In the genomic region with DNA sequence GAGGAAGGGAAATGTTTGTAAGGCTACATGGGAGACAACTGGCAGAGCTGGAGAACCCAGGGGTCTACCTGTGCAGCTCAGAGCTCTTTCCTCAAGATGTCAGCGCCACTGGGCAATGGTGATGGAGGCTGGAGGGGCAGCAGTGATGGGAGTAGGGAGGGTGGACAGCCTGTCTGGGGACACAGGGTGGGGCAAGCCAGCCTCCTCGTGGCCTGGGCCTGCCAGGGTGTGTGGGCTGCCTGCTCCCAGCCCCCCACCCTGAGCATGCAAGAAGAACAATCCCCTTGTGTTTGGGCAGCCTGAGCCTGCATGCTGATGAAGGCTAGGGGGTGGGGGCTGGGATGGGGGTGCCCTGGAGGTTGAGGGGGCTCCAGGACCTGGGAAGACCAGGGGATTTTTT, we compare ENCODE assay signal across 9 cellular contexts. TPM values are rescaled to one million over a fixed set of nuclear protein-coding genes. Genes with fewer than 3 reads are reported as not detected.
A peak's percentile ranks its signal among the peaks of the same experiment; 100 is the strongest.
DNase-seq lines count a peak whose midpoint lies in the region; ATAC-seq, FAIRE-seq and TF ChIP-seq lines count a peak whose summit lies in the region.
"Had no signal": no experiment of that assay in that cellular context is flagged by ENCODE, and none has a peak within 500 bp of the region (broad histone marks: within the 10 kb centered on the region; RNA-seq: fewer than 3 reads in every experiment).

No MANE protein-coding gene starts in this region.

- H4K20me1 ChIP-seq in HepG2 (ENCODE audit: insufficient read depth, low read length), result no peaks in the 10 kb centered on the region

- peak overlapping the region; percentile 89; the same call in 1 of the 2 replicates for H3K9ac ChIP-seq in HepG2 (ENCODE audit: insufficient read depth, low read depth, low read length)

- CTCF ChIA-PET in HepG2 (lab: Yijun Ruan, JAX; ENCODE audit: low intra/inter-chr PET ratio, low total read pairs), result no interaction called here

- 60% methylated on average over 2 of the region's 2 CpGs for WGBS in HepG2 (ENCODE audit: low lambda C conversion rate)
- 67% methylated on average over 1 of the region's 2 CpGs for WGBS in right lobe of liver (ENCODE audit: insufficient coverage, low coverage, low lambda C conversion rate, missing lambda C conversion rate)

- no peak overlapping the region for H3K27ac ChIP-seq in HepG2 (ENCODE audit: extremely low read length, insufficient read depth, low read length)
- no peak overlapping the region for H3K27ac ChIP-seq in right lobe of liver

- H3K9me3 ChIP-seq in HepG2 (ENCODE audit: low read length), result no peaks in the 10 kb centered on the region
- no peaks in the 10 kb centered on the region for H3K9me3 ChIP-seq in right lobe of liver

- peak overlapping the region; percentile 87 for H3K4me3 Mint-ChIP-seq in central memory CD8-positive, alpha-beta T cell
- H3K4me3 Mint-ChIP-seq in naive thymus-derived CD8-positive, alpha-beta T cell, result peak overlapping the region in 9 of 10 donors; percentile 54 to 89 (median 70)

- H3K27ac Mint-ChIP-seq in central memory CD8-positive, alpha-beta T cell (ENCODE audit: low read depth), result peak overlapping the region; percentile 35
- peak overlapping the region in 3 of 10 donors; percentile 27 to 92 (median 51) for H3K27ac Mint-ChIP-seq in naive thymus-derived CD8-positive, alpha-beta T cell

- H3K4me2 ChIP-seq in HepG2 (ENCODE audit: low read depth, low read length), result peak overlapping the region; percentile 99

- POLR2A ChIA-PET in HepG2 (lab: Yijun Ruan, JAX), result interaction anchor here (0.6 to 6.8 kb wide), 4 partner anchors 9 to 30 kb away, joined by 3 to 80 read pairs (median 36); partner anchors contain the start of genes ABHD14A, ACY1, PARP3 and RPL29
- POLR2A ChIA-PET in naive thymus-derived CD8-positive, alpha-beta T cell (lab: Charles Lee), result interaction anchor here (1.2 to 1.3 kb wide), 4 partner anchors 8 to 29 kb away, joined by 3 to 4 read pairs (median 4); partner anchors contain the start of genes ABHD14B, PARP3, RPL29 and RRP9

- intact Hi-C loops in HepG2 (cut with micrococcal nuclease; ENCODE audit: unreplicated experiment) (no loop called here), right lobe of liver (cut with DNase I) (no loop called here)

- no peak for TF ChIP-seq CTCF in HepG2 (CRISPR knock-in tag; IDR thresholded peaks at IDR 0.05)
- no peak for TF ChIP-seq CTCF in right lobe of liver (IDR thresholded peaks at IDR 0.05)

- H2AFZ ChIP-seq in HepG2 (ENCODE audit: low read length), result no peak overlapping the region

- BruUV-seq in HepG2 (replicated peaks; lab: Mats Ljungman, UMichigan), result no TSS peak

- H3K4me3 ChIP-seq in HepG2 (replicated peaks in 1 of 3; ENCODE audit: insufficient read depth in 1 of 3, low read depth in 2 of 3, low read length in 3 of 3) (peak overlapping the region in 2 of 3 experiments; percentile 72 to 89; a peak in 2 of 6 replicates), right lobe of liver (no peak overlapping the region)

- TF ChIP-seq POLR2A in HepG2 (IDR thresholded peaks at IDR 0.05; ENCODE audit: insufficient read depth in 1 of 2, low read depth in 2 of 2, low read length in 2 of 2) (no peak), right lobe of liver (IDR thresholded peaks at IDR 0.05) (no peak)

- H3K4me1 ChIP-seq in HepG2 (ENCODE audit: insufficient read depth, low read length) (peaks cover 88% of the 10 kb centered on the region), right lobe of liver (peaks cover 0 to 23% (median 8%) of the 10 kb centered on the region in 4 donors)

- H3K79me2 ChIP-seq in HepG2 (ENCODE audit: insufficient read depth, low read length), result peaks cover 3% of the 10 kb centered on the region

- TF ChIP-seq EP300 in HepG2 (IDR thresholded peaks at IDR 0.05; ENCODE audit: low read depth in 2 of 2, low read length in 2 of 2) (no peak), HepG2 (CRISPR knock-in tag; IDR thresholded peaks at IDR 0.05; ENCODE audit: borderline replicate concordance) (no peak)

- no peak for FAIRE-seq in HepG2 (lab: Jason Lieb, UNC)

- no peak for TF ChIP-seq RAD21 in HepG2 (CRISPR knock-in tag; IDR thresholded peaks at IDR 0.05)

- no peaks in the 10 kb centered on the region for H3K27me3 Mint-ChIP-seq in central memory CD8-positive, alpha-beta T cell
- no peaks in the 10 kb centered on the region for H3K27me3 Mint-ChIP-seq in naive thymus-derived CD8-positive, alpha-beta T cell

- DNase-seq in HepG2 (ENCODE audit: low spot score) (no peak), right lobe of liver (no peak), mucosa of gallbladder (ENCODE audit: low spot score) (no peak), NCI-H1436 treated with DMSO at 0.1 percent for 48 hours (lab: John Stamatoyannopoulos, UW) (no peak)
- no peak for DNase-seq in central memory CD8-positive, alpha-beta T cell (ENCODE audit: low spot score in 2 of 2)
- no peak for DNase-seq in naive thymus-derived CD8-positive, alpha-beta T cell
- DNase-seq: activated CD4-positive, alpha-beta T cell treated with anti-CD3 and anti-CD28 coated beads for 1 hour had no signal

- H3K36me3 ChIP-seq in HepG2 (replicated peaks in 1 of 2; ENCODE audit: control insufficient read depth in 1 of 2, insufficient read depth in 2 of 2, low read length in 2 of 2) (peaks cover 0 to 3% of the 10 kb centered on the region in 2 experiments; a peak in 1 of 5 replicates), right lobe of liver (no peaks in the 10 kb centered on the region)

- H3K36me3 Mint-ChIP-seq in central memory CD8-positive, alpha-beta T cell (ENCODE audit: insufficient read depth), result peaks cover 3% of the 10 kb centered on the region
- no peaks in the 10 kb centered on the region for H3K36me3 Mint-ChIP-seq in naive thymus-derived CD8-positive, alpha-beta T cell

- H3K27me3 ChIP-seq in HepG2 (ENCODE audit: control insufficient read depth in 1 of 2, insufficient read depth in 2 of 2, low read length in 2 of 2), result no peaks in the 10 kb centered on the region
- no peaks in the 10 kb centered on the region for H3K27me3 ChIP-seq in right lobe of liver

- ATAC-seq in HepG2 (no peak), right lobe of liver (no peak), GM19328 (IDR thresholded peaks at IDR 0.05; ENCODE audit: unreplicated experiment) (no peak), GM18502 (IDR thresholded peaks at IDR 0.05; ENCODE audit: poor library complexity, unreplicated experiment) (no peak)
- no peak for ATAC-seq in central memory CD8-positive, alpha-beta T cell (replicated peaks; ENCODE audit: extremely low read depth, poor library complexity, severe bottlenecking)
- ATAC-seq in naive thymus-derived CD8-positive, alpha-beta T cell, result no peak

- in situ Hi-C loops in HepG2 (cut with HindIII; ENCODE audit: extremely low pct_ligation_motif_present, low pct_unique_long_range_greater_than_20kb), result no loop called here

- no peaks in the 10 kb centered on the region for H3K9me3 Mint-ChIP-seq in central memory CD8-positive, alpha-beta T cell
- no peaks in the 10 kb centered on the region for H3K9me3 Mint-ChIP-seq in naive thymus-derived CD8-positive, alpha-beta T cell

- H3K4me1 Mint-ChIP-seq in central memory CD8-positive, alpha-beta T cell, result peaks cover 30% of the 10 kb centered on the region
- H3K4me1 Mint-ChIP-seq in naive thymus-derived CD8-positive, alpha-beta T cell, result peaks cover 13 to 41% (median 28%) of the 10 kb centered on the region in 4 donors

RNA-seq across cellular contexts. Expression of gene PCBP4, which starts 1.2 kb away (rescaled TPM):
- total RNA-seq in HepG2 (2016; rRNA removed; fragmentation: Illumina TruSeq; extraction: Trizol), result 32.5 and 36.8 TPM in 2 replicates
- total RNA-seq in HepG2 (2016; cell fraction: cytosol; rRNA removed; fragmentation: Illumina TruSeq; extraction: Trizol; ENCODE audit: low read depth), result 26.7 and 28.9 TPM in 2 replicates
- total RNA-seq in HepG2 (2016; cell fraction: insoluble cytoplasmic fraction; rRNA removed; fragmentation: Illumina TruSeq; extraction: Trizol), result 31.0 and 37.9 TPM in 2 replicates
- 44.9 and 54.5 TPM in 2 replicates for total RNA-seq in HepG2 (2016; cell fraction: membrane; rRNA removed; fragmentation: Illumina TruSeq; extraction: Trizol)
- total RNA-seq in HepG2 (2016; cell fraction: nucleus; rRNA removed; fragmentation: Illumina TruSeq; extraction: Trizol), result 17.4 and 21.9 TPM in 2 replicates
- polyA plus RNA-seq in HepG2 (2011; rRNA removed), result 51.3 and 58.9 TPM in 2 replicates
- 33.8 and 49.2 TPM in 2 replicates for polyA plus RNA-seq in HepG2 (2011; cell fraction: cytosol; rRNA removed)
- 143 and 178 TPM in 2 replicates for polyA plus RNA-seq in HepG2 (2011; cell fraction: nucleus; rRNA removed)
- 14.2 and 28.3 TPM in 2 replicates for polyA plus RNA-seq in HepG2 (2012)
- polyA plus RNA-seq in HepG2 (2016; cell fraction: cytosol; fragmentation: Illumina TruSeq; extraction: Trizol; ENCODE audit: low read depth), result 36.6 and 43.0 TPM in 2 replicates
- polyA plus RNA-seq in HepG2 (2016; cell fraction: insoluble cytoplasmic fraction; fragmentation: Illumina TruSeq; extraction: Trizol; ENCODE audit: low read depth), result 42.3 and 45.0 TPM in 2 replicates
- 49.2 and 54.4 TPM in 2 replicates for polyA plus RNA-seq in HepG2 (2016; cell fraction: membrane; fragmentation: Illumina TruSeq; extraction: Trizol; ENCODE audit: low read depth)
- polyA plus RNA-seq in HepG2 (2016; cell fraction: nucleus; fragmentation: Illumina TruSeq; extraction: Trizol; ENCODE audit: insufficient read depth, low read depth), result 57.5 and 60.6 TPM in 2 replicates
- polyA minus RNA-seq in HepG2 (2011; rRNA and poly(A)+ RNA removed; ENCODE audit: low replicate concordance), result 19.8 and 51.2 TPM in 2 replicates
- polyA minus RNA-seq in HepG2 (2011; cell fraction: cytosol; rRNA and poly(A)+ RNA removed), result 15.7 and 19.8 TPM in 2 replicates
- 12.0 and 15.7 TPM in 2 replicates for polyA minus RNA-seq in HepG2 (2011; cell fraction: nucleus; rRNA and poly(A)+ RNA removed)
- 10 to 100 TPM in 3 of 6 experiments, 1 to 10 TPM in 3; 6.5 to 19.2 (median 11.7) TPM for total RNA-seq in right lobe of liver
- total RNA-seq in naive thymus-derived CD8-positive, alpha-beta T cell, result 1 to 10 TPM; 8.3 to 9.4 TPM
- polyA plus RNA-seq in naive thymus-derived CD8-positive, alpha-beta T cell, result 10 to 100 TPM in 1 of 3 donors, 1 to 10 TPM in 2; 2.4 to 10.9 (median 5.3) TPM
- 45.1 TPM for total RNA-seq in mucosa of gallbladder

RNA-seq across cellular contexts. Expression of gene ABHD14B, which starts 7.8 kb away (rescaled TPM):
- total RNA-seq in HepG2 (2016; rRNA removed; fragmentation: Illumina TruSeq; extraction: Trizol) (40.4 and 44.4 TPM in 2 replicates), right lobe of liver (100 to 1,000 TPM in 4 of 6 experiments, 10 to 100 TPM in 2; 62.9 to 126 (median 109) TPM), mucosa of gallbladder (59.1 TPM)
- 13.6 and 18.3 TPM in 2 replicates for total RNA-seq in HepG2 (2016; cell fraction: cytosol; rRNA removed; fragmentation: Illumina TruSeq; extraction: Trizol; ENCODE audit: low read depth)
- 39.5 and 45.7 TPM in 2 replicates for total RNA-seq in HepG2 (2016; cell fraction: insoluble cytoplasmic fraction; rRNA removed; fragmentation: Illumina TruSeq; extraction: Trizol)
- total RNA-seq in HepG2 (2016; cell fraction: membrane; rRNA removed; fragmentation: Illumina TruSeq; extraction: Trizol), result 31.7 and 38.5 TPM in 2 replicates
- total RNA-seq in HepG2 (2016; cell fraction: nucleus; rRNA removed; fragmentation: Illumina TruSeq; extraction: Trizol), result 23.4 and 24.3 TPM in 2 replicates
- 102 and 108 TPM in 2 replicates for polyA plus RNA-seq in HepG2 (2011; rRNA removed)
- 95.9 and 104 TPM in 2 replicates for polyA plus RNA-seq in HepG2 (2011; cell fraction: cytosol; rRNA removed)
- 69.4 and 73.2 TPM in 2 replicates for polyA plus RNA-seq in HepG2 (2011; cell fraction: nucleus; rRNA removed)
- polyA plus RNA-seq in HepG2 (2012), result 40.5 and 57.0 TPM in 2 replicates
- 22.6 and 24.5 TPM in 2 replicates for polyA plus RNA-seq in HepG2 (2016; cell fraction: cytosol; fragmentation: Illumina TruSeq; extraction: Trizol; ENCODE audit: low read depth)
- polyA plus RNA-seq in HepG2 (2016; cell fraction: insoluble cytoplasmic fraction; fragmentation: Illumina TruSeq; extraction: Trizol; ENCODE audit: low read depth), result 68.7 and 73.5 TPM in 2 replicates
- polyA plus RNA-seq in HepG2 (2016; cell fraction: membrane; fragmentation: Illumina TruSeq; extraction: Trizol; ENCODE audit: low read depth), result 44.0 and 45.5 TPM in 2 replicates
- polyA plus RNA-seq in HepG2 (2016; cell fraction: nucleus; fragmentation: Illumina TruSeq; extraction: Trizol; ENCODE audit: insufficient read depth, low read depth), result 59.0 and 60.0 TPM in 2 replicates
- polyA minus RNA-seq in HepG2 (2011; rRNA and poly(A)+ RNA removed; ENCODE audit: low replicate concordance), result 111 and 118 TPM in 2 replicates
- 32.2 and 37.7 TPM in 2 replicates for polyA minus RNA-seq in HepG2 (2011; cell fraction: cytosol; rRNA and poly(A)+ RNA removed)
- polyA minus RNA-seq in HepG2 (2011; cell fraction: nucleus; rRNA and poly(A)+ RNA removed), result 17.9 and 25.7 TPM in 2 replicates
- total RNA-seq in naive thymus-derived CD8-positive, alpha-beta T cell, result 10 to 100 TPM; 56.4 to 60.4 TPM
- polyA plus RNA-seq in naive thymus-derived CD8-positive, alpha-beta T cell, result 10 to 100 TPM; 69.3 to 84.6 (median 73.2) TPM

RNA-seq across cellular contexts. Expression of gene ABHD14A, which starts 8.8 kb away (rescaled TPM):
- total RNA-seq in HepG2 (2016; rRNA removed; fragmentation: Illumina TruSeq; extraction: Trizol), result 12.3 and 29.5 TPM in 2 replicates
- total RNA-seq in HepG2 (2016; cell fraction: cytosol; rRNA removed; fragmentation: Illumina TruSeq; extraction: Trizol; ENCODE audit: low read depth), result 29.8 and 42.0 TPM in 2 replicates
- total RNA-seq in HepG2 (2016; cell fraction: insoluble cytoplasmic fraction; rRNA removed; fragmentation: Illumina TruSeq; extraction: Trizol), result 13.9 and 25.2 TPM in 2 replicates
- total RNA-seq in HepG2 (2016; cell fraction: membrane; rRNA removed; fragmentation: Illumina TruSeq; extraction: Trizol), result 28.5 and 40.2 TPM in 2 replicates
- 14.6 and 20.6 TPM in 2 replicates for total RNA-seq in HepG2 (2016; cell fraction: nucleus; rRNA removed; fragmentation: Illumina TruSeq; extraction: Trizol)
- polyA plus RNA-seq in HepG2 (2011; rRNA removed), result 46.9 and 53.9 TPM in 2 replicates
- 62.7 and 81.3 TPM in 2 replicates for polyA plus RNA-seq in HepG2 (2011; cell fraction: cytosol; rRNA removed)
- polyA plus RNA-seq in HepG2 (2011; cell fraction: nucleus; rRNA removed), result 21.1 and 27.5 TPM in 2 replicates
- 15.4 and 26.5 TPM in 2 replicates for polyA plus RNA-seq in HepG2 (2012)
- 43.5 and 57.3 TPM in 2 replicates for polyA plus RNA-seq in HepG2 (2016; cell fraction: cytosol; fragmentation: Illumina TruSeq; extraction: Trizol; ENCODE audit: low read depth)
- polyA plus RNA-seq in HepG2 (2016; cell fraction: insoluble cytoplasmic fraction; fragmentation: Illumina TruSeq; extraction: Trizol; ENCODE audit: low read depth), result 16.4 and 20.9 TPM in 2 replicates
- polyA plus RNA-seq in HepG2 (2016; cell fraction: membrane; fragmentation: Illumina TruSeq; extraction: Trizol; ENCODE audit: low read depth), result 38.0 and 46.5 TPM in 2 replicates
- 40.2 and 40.9 TPM in 2 replicates for polyA plus RNA-seq in HepG2 (2016; cell fraction: nucleus; fragmentation: Illumina TruSeq; extraction: Trizol; ENCODE audit: insufficient read depth, low read depth)
- polyA minus RNA-seq in HepG2 (2011; rRNA and poly(A)+ RNA removed; ENCODE audit: low replicate concordance), result 36.2 and 41.1 TPM in 2 replicates
- 12.3 and 12.7 TPM in 2 replicates for polyA minus RNA-seq in HepG2 (2011; cell fraction: cytosol; rRNA and poly(A)+ RNA removed)
- polyA minus RNA-seq in HepG2 (2011; cell fraction: nucleus; rRNA and poly(A)+ RNA removed), result 2.2 and 3.2 TPM in 2 replicates
- 10 to 100 TPM in 4 of 6 experiments, 1 to 10 TPM in 2; 8.3 to 22.2 (median 15.1) TPM for total RNA-seq in right lobe of liver
- total RNA-seq in naive thymus-derived CD8-positive, alpha-beta T cell, result 10 to 100 TPM; 17.7 to 22.1 TPM
- 100 to 1,000 TPM in 1 of 3 donors, 10 to 100 TPM in 2; 94.6 to 100 (median 94.9) TPM for polyA plus RNA-seq in naive thymus-derived CD8-positive, alpha-beta T cell
- 20.8 TPM for total RNA-seq in mucosa of gallbladder

RNA-seq across cellular contexts. Expression of gene GPR62, which starts 10.8 kb away (rescaled TPM):
- total RNA-seq in HepG2 (2016; rRNA removed; fragmentation: Illumina TruSeq; extraction: Trizol) (not detected in 2 replicates), right lobe of liver (under 1 TPM in 2 of 6 experiments, not detected in 4; 0.18 to 0.37 TPM), mucosa of gallbladder (0.55 TPM)
- total RNA-seq in HepG2 (2016; cell fraction: cytosol; rRNA removed; fragmentation: Illumina TruSeq; extraction: Trizol; ENCODE audit: low read depth), result not detected in 2 replicates
- not detected in 2 replicates for total RNA-seq in HepG2 (2016; cell fraction: insoluble cytoplasmic fraction; rRNA removed; fragmentation: Illumina TruSeq; extraction: Trizol)
- not detected in 2 replicates for total RNA-seq in HepG2 (2016; cell fraction: membrane; rRNA removed; fragmentation: Illumina TruSeq; extraction: Trizol)
- total RNA-seq in HepG2 (2016; cell fraction: nucleus; rRNA removed; fragmentation: Illumina TruSeq; extraction: Trizol), result not detected in 2 replicates
- polyA plus RNA-seq in HepG2 (2011; rRNA removed), result not detected in 2 replicates
- not detected in 2 replicates for polyA plus RNA-seq in HepG2 (2011; cell fraction: cytosol; rRNA removed)
- polyA plus RNA-seq in HepG2 (2011; cell fraction: nucleus; rRNA removed), result 0.17 and 0.24 TPM in 2 replicates
- 0.09 TPM in 1 of 2 replicates, not detected in the other for polyA plus RNA-seq in HepG2 (2012)
- polyA plus RNA-seq in HepG2 (2016; cell fraction: cytosol; fragmentation: Illumina TruSeq; extraction: Trizol; ENCODE audit: low read depth), result not detected in 2 replicates
- polyA plus RNA-seq in HepG2 (2016; cell fraction: insoluble cytoplasmic fraction; fragmentation: Illumina TruSeq; extraction: Trizol; ENCODE audit: low read depth), result not detected in 2 replicates
- polyA plus RNA-seq in HepG2 (2016; cell fraction: membrane; fragmentation: Illumina TruSeq; extraction: Trizol; ENCODE audit: low read depth), result not detected in 2 replicates
- not detected in 2 replicates for polyA plus RNA-seq in HepG2 (2016; cell fraction: nucleus; fragmentation: Illumina TruSeq; extraction: Trizol; ENCODE audit: insufficient read depth, low read depth)
- 0.14 TPM in 1 of 2 replicates, not detected in the other for polyA minus RNA-seq in HepG2 (2011; rRNA and poly(A)+ RNA removed; ENCODE audit: low replicate concordance)
- polyA minus RNA-seq in HepG2 (2011; cell fraction: cytosol; rRNA and poly(A)+ RNA removed), result not detected in 2 replicates
- 0.25 TPM in 1 of 2 replicates, not detected in the other for polyA minus RNA-seq in HepG2 (2011; cell fraction: nucleus; rRNA and poly(A)+ RNA removed)
- not detected for total RNA-seq in naive thymus-derived CD8-positive, alpha-beta T cell
- polyA plus RNA-seq in naive thymus-derived CD8-positive, alpha-beta T cell, result not detected

RNA-seq across cellular contexts. Expression of gene ACY1, which starts 17.3 kb away (rescaled TPM):
- total RNA-seq in HepG2 (2016; rRNA removed; fragmentation: Illumina TruSeq; extraction: Trizol), result 112 and 113 TPM in 2 replicates
- total RNA-seq in HepG2 (2016; cell fraction: cytosol; rRNA removed; fragmentation: Illumina TruSeq; extraction: Trizol; ENCODE audit: low read depth), result 24.7 and 29.0 TPM in 2 replicates
- 100 and 107 TPM in 2 replicates for total RNA-seq in HepG2 (2016; cell fraction: insoluble cytoplasmic fraction; rRNA removed; fragmentation: Illumina TruSeq; extraction: Trizol)
- 29.7 and 29.8 TPM in 2 replicates for total RNA-seq in HepG2 (2016; cell fraction: membrane; rRNA removed; fragmentation: Illumina TruSeq; extraction: Trizol)
- total RNA-seq in HepG2 (2016; cell fraction: nucleus; rRNA removed; fragmentation: Illumina TruSeq; extraction: Trizol), result 46.2 and 55.9 TPM in 2 replicates
- 162 and 166 TPM in 2 replicates for polyA plus RNA-seq in HepG2 (2011; rRNA removed)
- 122 and 222 TPM in 2 replicates for polyA plus RNA-seq in HepG2 (2011; cell fraction: cytosol; rRNA removed)
- 380 and 387 TPM in 2 replicates for polyA plus RNA-seq in HepG2 (2011; cell fraction: nucleus; rRNA removed)
- 89.1 and 116 TPM in 2 replicates for polyA plus RNA-seq in HepG2 (2012)
- 18.6 and 25.0 TPM in 2 replicates for polyA plus RNA-seq in HepG2 (2016; cell fraction: cytosol; fragmentation: Illumina TruSeq; extraction: Trizol; ENCODE audit: low read depth)
- polyA plus RNA-seq in HepG2 (2016; cell fraction: insoluble cytoplasmic fraction; fragmentation: Illumina TruSeq; extraction: Trizol; ENCODE audit: low read depth), result 101 and 119 TPM in 2 replicates
- 26.8 and 28.5 TPM in 2 replicates for polyA plus RNA-seq in HepG2 (2016; cell fraction: membrane; fragmentation: Illumina TruSeq; extraction: Trizol; ENCODE audit: low read depth)
- polyA plus RNA-seq in HepG2 (2016; cell fraction: nucleus; fragmentation: Illumina TruSeq; extraction: Trizol; ENCODE audit: insufficient read depth, low read depth), result 112 and 117 TPM in 2 replicates
- polyA minus RNA-seq in HepG2 (2011; rRNA and poly(A)+ RNA removed; ENCODE audit: low replicate concordance), result 110 and 460 TPM in 2 replicates
- 133 and 142 TPM in 2 replicates for polyA minus RNA-seq in HepG2 (2011; cell fraction: cytosol; rRNA and poly(A)+ RNA removed)
- polyA minus RNA-seq in HepG2 (2011; cell fraction: nucleus; rRNA and poly(A)+ RNA removed), result 75.1 and 77.0 TPM in 2 replicates
- 100 to 1,000 TPM; 223 to 479 (median 297) TPM for total RNA-seq in right lobe of liver
- 10 to 100 TPM; 14.1 to 15.8 TPM for total RNA-seq in naive thymus-derived CD8-positive, alpha-beta T cell
- 10 to 100 TPM; 18.5 to 28.5 (median 18.6) TPM for polyA plus RNA-seq in naive thymus-derived CD8-positive, alpha-beta T cell
- total RNA-seq in mucosa of gallbladder, result 47.6 TPM

Comparison
In these comparisons a context has a peak if more than half of its experiments do, and no peak if none do; other contexts are left out.
1. H3K4me3 ChIP-seq: peak in HepG2 (2 of 3); none in right lobe of liver (0 of 3).